ENCODE assay signal across 36 cellular contexts in genomic region chr12:28878629-28879028, GRCh38.
"Had no signal": no experiment of that assay in that cellular context is flagged by ENCODE, and none has a peak within 500 bp of the region (broad histone marks: within the 10 kb centered on the region; RNA-seq: fewer than 3 reads in every experiment).

No MANE protein-coding gene starts in this region.

- H3K27me3 Mint-ChIP-seq: activated CD4-positive, alpha-beta memory T cell treated with anti-CD3 and anti-CD28 coated beads, Interleukin-2, amount 10 ng/mL, durations not matched to agents 7 days and 5 days; activated CD8-positive, alpha-beta memory T cell treated with anti-CD3 and anti-CD28 coated beads, Interleukin-2, amount 10 ng/mL, durations not matched to agents 7 days and 5 days; activated naive CD8-positive, alpha-beta T cell treated with anti-CD3 and anti-CD28 coated beads for 36 hours; T-helper 17 cell had no signal

- H3K9me3 Mint-ChIP-seq: activated CD4-positive, alpha-beta memory T cell treated with anti-CD3 and anti-CD28 coated beads, Interleukin-2, amount 10 ng/mL, durations not matched to agents 7 days and 5 days; activated naive CD8-positive, alpha-beta T cell treated with anti-CD3 and anti-CD28 coated beads for 36 hours had no signal

- DNase-seq: activated CD4-positive, alpha-beta memory T cell treated with anti-CD3 and anti-CD28 coated beads, Interleukin-2, amount 10 ng/mL, durations not matched to agents 7 days and 5 days; activated CD4-positive, alpha-beta T cell treated with anti-CD3 and anti-CD28 coated beads for 1 hour; activated CD4-positive, alpha-beta T cell treated with anti-CD3 and anti-CD28 coated beads for 48 hours; activated CD4-positive, CD25-positive, alpha-beta regulatory T cell; activated CD8-positive, alpha-beta memory T cell treated with anti-CD3 and anti-CD28 coated beads for 24 hours; activated CD8-positive, alpha-beta memory T cell treated with anti-CD3 and anti-CD28 coated beads, Interleukin-2, amount 10 ng/mL, durations not matched to agents 7 days and 5 days; activated CD8-positive, alpha-beta memory T cell treated with anti-CD3 and anti-CD28 coated beads, Interleukin-2, amount 50 U/mL, for 48 hours; activated effector memory CD4-positive, alpha-beta T cell treated with anti-CD3 and anti-CD28 coated beads, Interleukin-2, amount 50 U/mL, for 16 hours; activated naive CD4-positive, alpha-beta T cell; activated naive CD4-positive, alpha-beta T cell treated with anti-CD3 and anti-CD28 coated beads, Interleukin-2, amount 50 U/mL, for 16 hours; activated naive CD8-positive, alpha-beta T cell treated with anti-CD3 and anti-CD28 coated beads for 36 hours; activated T-cell treated with anti-CD3 and anti-CD28 coated beads, Interleukin-2, amount 50 U/mL, for 48 hours; amniotic stem cell; aorta; brain microvascular endothelial cell; central memory CD4-positive, alpha-beta T cell; MG63; NCI-H1048; NCI-H1105 treated with DMSO at 0.1 percent for 48 hours; NCI-H1436; NCI-H1694; NCI-H1930; NCI-H2081 treated with DMSO at 0.1 percent for 48 hours; NCI-H226; NCI-H446 treated with DMSO at 0.1 percent for 48 hours; NCI-H526; NCI-H748 treated with DMSO at 0.1 percent for 48 hours; SHP77; SJCRH30; T-cell; T-helper 17 cell; T-helper 9 cell; WERI-Rb-1 had no signal

- H3K4me1 Mint-ChIP-seq: activated CD4-positive, alpha-beta memory T cell treated with anti-CD3 and anti-CD28 coated beads, Interleukin-2, amount 10 ng/mL, durations not matched to agents 7 days and 5 days; activated CD8-positive, alpha-beta memory T cell treated with anti-CD3 and anti-CD28 coated beads, Interleukin-2, amount 10 ng/mL, durations not matched to agents 7 days and 5 days; activated naive CD8-positive, alpha-beta T cell treated with anti-CD3 and anti-CD28 coated beads for 36 hours; T-cell; T-helper 17 cell had no signal

- H3K27ac ChIP-seq: brain microvascular endothelial cell, coronary artery, SJCRH30, SK-N-MC, WERI-Rb-1 had no signal

- ATAC-seq: activated CD8-positive, alpha-beta memory T cell treated with anti-CD3 and anti-CD28 coated beads, Interleukin-2, amount 10 ng/mL, durations not matched to agents 7 days and 5 days; Panc1; T-cell; T-helper 17 cell had no signal

- H3K36me3 Mint-ChIP-seq: activated CD8-positive, alpha-beta memory T cell treated with anti-CD3 and anti-CD28 coated beads, Interleukin-2, amount 10 ng/mL, durations not matched to agents 7 days and 5 days; activated naive CD8-positive, alpha-beta T cell treated with anti-CD3 and anti-CD28 coated beads for 36 hours; T-cell had no signal

- H3K27me3 ChIP-seq: brain microvascular endothelial cell, SJCRH30 had no signal

- H3K9me3 ChIP-seq: MG63, SJCRH30 had no signal

- H3K4me3 Mint-ChIP-seq: activated CD4-positive, alpha-beta memory T cell treated with anti-CD3 and anti-CD28 coated beads, Interleukin-2, amount 10 ng/mL, durations not matched to agents 7 days and 5 days; activated CD8-positive, alpha-beta memory T cell treated with anti-CD3 and anti-CD28 coated beads, Interleukin-2, amount 10 ng/mL, durations not matched to agents 7 days and 5 days; activated naive CD8-positive, alpha-beta T cell treated with anti-CD3 and anti-CD28 coated beads for 36 hours; T-cell; T-helper 17 cell had no signal

- H3K4me1 ChIP-seq: SJCRH30 had no signal

- H3K27ac Mint-ChIP-seq: activated CD4-positive, alpha-beta memory T cell treated with anti-CD3 and anti-CD28 coated beads, Interleukin-2, amount 10 ng/mL, durations not matched to agents 7 days and 5 days; activated CD8-positive, alpha-beta memory T cell treated with anti-CD3 and anti-CD28 coated beads, Interleukin-2, amount 10 ng/mL, durations not matched to agents 7 days and 5 days; activated naive CD8-positive, alpha-beta T cell treated with anti-CD3 and anti-CD28 coated beads for 36 hours; T-cell; T-helper 17 cell had no signal
